10 cellular contexts compared by ENCODE assay signal in the genomic region with DNA sequence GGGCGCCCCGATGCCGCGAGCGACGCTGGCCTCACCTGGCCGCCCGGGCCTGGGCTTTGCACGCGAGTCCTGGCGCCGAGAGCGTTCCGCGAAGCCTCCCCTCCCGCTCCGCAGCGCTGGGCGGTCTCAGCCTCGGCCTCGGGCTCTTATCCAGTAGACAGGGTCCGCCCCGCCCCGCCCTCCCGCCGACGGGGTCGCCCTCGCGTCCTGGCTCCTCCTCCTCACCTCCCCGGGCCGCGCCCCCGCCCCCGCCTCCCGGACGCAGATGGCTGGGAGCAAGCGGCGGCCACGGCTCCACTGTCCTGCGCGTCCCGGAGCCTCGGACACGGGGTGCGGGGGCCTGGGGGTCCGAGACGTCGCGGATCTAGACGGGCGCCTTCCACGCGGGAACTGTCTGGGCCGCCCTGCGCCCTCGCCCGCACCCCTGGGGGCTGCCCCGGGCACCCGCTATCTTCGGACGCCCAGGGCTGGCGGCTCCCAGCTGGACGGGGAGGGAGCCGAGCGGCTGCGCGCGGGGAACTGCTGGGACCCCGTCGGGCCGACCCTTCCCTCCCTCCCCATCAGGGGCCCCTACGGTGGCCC. TPM values are rescaled to one million over a fixed set of nuclear protein-coding genes. Genes with fewer than 3 reads are reported as not detected.
A peak's percentile ranks its signal among the peaks of the same experiment; 100 is the strongest.
DNase-seq lines count a peak whose midpoint lies in the region; ATAC-seq and TF ChIP-seq lines count a peak whose summit lies in the region.
"Had no signal": no experiment of that assay in that cellular context is flagged by ENCODE, and none has a peak within 500 bp of the region (broad histone marks: within the 10 kb centered on the region; RNA-seq: fewer than 3 reads in every experiment).

A gene (minus strand): TSS at position 128 of the 582 bp plus-strand sequence. CDS start 2,243 bp downstream, outside the sequence.

- no TSS peak for BruUV-seq in A673 (replicated peaks; lab: Mats Ljungman, UMichigan)

- no peak within 1 kb of the TSS for H3K4me3 ChIP-seq in A673 (ENCODE audit: low read depth, low read length, poor library complexity, severe bottlenecking)

- POLR2A ChIA-PET in A673 (lab: Charles Lee; ENCODE audit: low non-redundant PET): no interaction called here

- peaks cover 2 to 6% of the 10 kb centered on the region in 2 donors for H3K9me3 Mint-ChIP-seq in effector memory CD8-positive, alpha-beta T cell
- H3K9me3 Mint-ChIP-seq in nephron progenitor cell: peaks cover 16% of the 10 kb centered on the region
- H3K9me3 Mint-ChIP-seq in activated T-helper 1 cell treated with anti-CD3 and anti-CD28 coated beads, Interleukin-12 subunit alpha, Interleukin-12 subunit beta, Interleukin-2, Interleukin-4 antibody, amounts not matched to agents 30 ng/mL and 10 ng/mL and 1 ng/mL, durations not matched to agents 14 hours and 24 hours and 36 hours: no peaks in the 10 kb centered on the region
- H3K9me3 Mint-ChIP-seq: T-helper 1 cell treated with Interleukin-12 subunit alpha and Interleukin-12 subunit beta and Interleukin-4 antibody, amounts not matched to agents 30 μg/mL and 1 μg/mL, for 36 hours had no signal

- H3K4me1 Mint-ChIP-seq in effector memory CD8-positive, alpha-beta T cell (ENCODE audit: low read depth in 2 of 2): peaks cover 29 to 34% of the 10 kb centered on the region in 2 donors
- peaks cover 6% of the 10 kb centered on the region for H3K4me1 Mint-ChIP-seq in nephron progenitor cell
- no peaks in the 10 kb centered on the region for H3K4me1 Mint-ChIP-seq in activated T-helper 1 cell treated with anti-CD3 and anti-CD28 coated beads, Interleukin-12 subunit alpha, Interleukin-12 subunit beta, Interleukin-2, Interleukin-4 antibody, amounts not matched to agents 30 ng/mL and 10 ng/mL and 1 ng/mL, durations not matched to agents 14 hours and 24 hours and 36 hours (ENCODE audit: low read depth)

- H3K4me1 ChIP-seq in A673 (ENCODE audit: insufficient read depth, low read length, poor library complexity, severe bottlenecking): no peaks in the 10 kb centered on the region

- intact Hi-C loops in A673 (cut with micrococcal nuclease; ENCODE audit: unreplicated experiment): no loop called here
- intact Hi-C loops in activated T-helper 1 cell treated with anti-CD3 and anti-CD28 coated beads, Interleukin-12 subunit alpha, Interleukin-12 subunit beta, Interleukin-2, Interleukin-4 antibody, amounts not matched to agents 30 ng/mL and 10 ng/mL and 1 ng/mL, durations not matched to agents 14 hours and 24 hours and 36 hours (cut with micrococcal nuclease): no loop called here

- DNase-seq in A673 (ENCODE audit: low spot score) (peak; percentile 14), NCI-H510A treated with DMSO at 0.1 percent for 48 hours (lab: John Stamatoyannopoulos, UW) (peak; percentile 59), nephron progenitor cell (peak; percentile 92), HT-29 (ENCODE audit: low spot score) (no peak)
- DNase-seq in effector memory CD8-positive, alpha-beta T cell: no peak
- DNase-seq in activated T-helper 1 cell treated with anti-CD3 and anti-CD28 coated beads, Interleukin-12 subunit alpha, Interleukin-12 subunit beta, Interleukin-2, Interleukin-4 antibody, amounts not matched to agents 30 ng/mL and 10 ng/mL and 1 ng/mL, durations not matched to agents 14 hours and 24 hours and 36 hours (ENCODE audit: low spot score): no peak

- H3K36me3 ChIP-seq in A673 (ENCODE audit: insufficient read depth, low read length, poor library complexity, severe bottlenecking): no peaks in the 10 kb centered on the region

- H3K9me3 ChIP-seq in A673 (ENCODE audit: low read depth, low read length, poor library complexity, severe bottlenecking): no peaks in the 10 kb centered on the region

- H3K36me3 Mint-ChIP-seq in effector memory CD8-positive, alpha-beta T cell (ENCODE audit: insufficient read depth): no peaks in the 10 kb centered on the region
- no peaks in the 10 kb centered on the region for H3K36me3 Mint-ChIP-seq in nephron progenitor cell (ENCODE audit: low read depth)
- no peaks in the 10 kb centered on the region for H3K36me3 Mint-ChIP-seq in activated T-helper 1 cell treated with anti-CD3 and anti-CD28 coated beads, Interleukin-12 subunit alpha, Interleukin-12 subunit beta, Interleukin-2, Interleukin-4 antibody, amounts not matched to agents 30 ng/mL and 10 ng/mL and 1 ng/mL, durations not matched to agents 14 hours and 24 hours and 36 hours (ENCODE audit: low read depth)

- H3K27ac Mint-ChIP-seq in effector memory CD8-positive, alpha-beta T cell: no peak within 1 kb of the TSS
- no peak within 1 kb of the TSS for H3K27ac Mint-ChIP-seq in nephron progenitor cell
- no peak within 1 kb of the TSS for H3K27ac Mint-ChIP-seq in activated T-helper 1 cell treated with anti-CD3 and anti-CD28 coated beads, Interleukin-12 subunit alpha, Interleukin-12 subunit beta, Interleukin-2, Interleukin-4 antibody, amounts not matched to agents 30 ng/mL and 10 ng/mL and 1 ng/mL, durations not matched to agents 14 hours and 24 hours and 36 hours
- H3K27ac Mint-ChIP-seq: T-helper 1 cell treated with Interleukin-12 subunit alpha and Interleukin-12 subunit beta and Interleukin-4 antibody, amounts not matched to agents 30 μg/mL and 1 μg/mL, for 36 hours had no signal

- CTCF ChIA-PET in A673 (lab: Charles Lee): no interaction called here

- peaks cover 40 to 76% of the 10 kb centered on the region in 2 donors for H3K27me3 Mint-ChIP-seq in effector memory CD8-positive, alpha-beta T cell
- H3K27me3 Mint-ChIP-seq in nephron progenitor cell (ENCODE audit: low read depth, poor library complexity): peaks cover 98% of the 10 kb centered on the region
- H3K27me3 Mint-ChIP-seq in activated T-helper 1 cell treated with anti-CD3 and anti-CD28 coated beads, Interleukin-12 subunit alpha, Interleukin-12 subunit beta, Interleukin-2, Interleukin-4 antibody, amounts not matched to agents 30 ng/mL and 10 ng/mL and 1 ng/mL, durations not matched to agents 14 hours and 24 hours and 36 hours (ENCODE audit: insufficient read depth): peaks cover 38% of the 10 kb centered on the region

- H3K27ac ChIP-seq in A673 (ENCODE audit: low read depth, low read length, poor library complexity, severe bottlenecking): no peak within 1 kb of the TSS

- peaks cover 80% of the 10 kb centered on the region for H3K27me3 ChIP-seq in A673 (replicated peaks; ENCODE audit: insufficient read depth, low read depth, low read length, poor library complexity)

- TF ChIP-seq CTCF in A673 (conservative IDR thresholded peaks at IDR 0.05; ENCODE audit: low read depth, low read length) (no peak), nephron progenitor cell (IDR thresholded peaks at IDR 0.05) (no peak)

- peak; percentile 12 for ATAC-seq in effector memory CD8-positive, alpha-beta T cell (replicated peaks)
- ATAC-seq in HG03095 (IDR thresholded peaks at IDR 0.05; ENCODE audit: unreplicated experiment) (no peak), HG03175 (IDR thresholded peaks at IDR 0.05; ENCODE audit: unreplicated experiment) (no peak)

- peak within 1 kb of the TSS; percentile 19 to 66 for H3K4me3 Mint-ChIP-seq in effector memory CD8-positive, alpha-beta T cell
- peak within 1 kb of the TSS; percentile 71 for H3K4me3 Mint-ChIP-seq in nephron progenitor cell
- no peak within 1 kb of the TSS for H3K4me3 Mint-ChIP-seq in activated T-helper 1 cell treated with anti-CD3 and anti-CD28 coated beads, Interleukin-12 subunit alpha, Interleukin-12 subunit beta, Interleukin-2, Interleukin-4 antibody, amounts not matched to agents 30 ng/mL and 10 ng/mL and 1 ng/mL, durations not matched to agents 14 hours and 24 hours and 36 hours
- H3K4me3 Mint-ChIP-seq: T-helper 1 cell treated with Interleukin-12 subunit alpha and Interleukin-12 subunit beta and Interleukin-4 antibody, amounts not matched to agents 30 μg/mL and 1 μg/mL, for 36 hours had no signal

RNA-seq across cellular contexts. Expression of the gene that starts here (rescaled TPM):
- not detected in 2 replicates for total RNA-seq in A673 (2021)
- not detected in 2 replicates for total RNA-seq in HT-29 (2014; rRNA removed; shearing (Covaris generic))
- total RNA-seq in activated T-helper 1 cell treated with anti-CD3 and anti-CD28 coated beads, Interleukin-12 subunit alpha, Interleukin-12 subunit beta, Interleukin-2, Interleukin-4 antibody, amounts not matched to agents 30 ng/mL and 10 ng/mL and 1 ng/mL, durations not matched to agents 14 hours and 24 hours and 36 hours: not detected in 2 replicates
- total RNA-seq: fibroblast of lung had no signal

Comparison
In these comparisons a context has a peak if more than half of its experiments do, and no peak if none do; other contexts are left out.
1. Peak in DNase-seq in A673; RNA of the gene not detected or under 1 TPM.
2. DNase-seq: peak in NCI-H510A treated with DMSO at 0.1 percent for 48 hours (single experiment) and nephron progenitor cell (single experiment); none in effector memory CD8-positive, alpha-beta T cell (0 of 3), HT-29 (single experiment) and activated T-helper 1 cell treated with anti-CD3 and anti-CD28 coated beads, Interleukin-12 subunit alpha, Interleukin-12 subunit beta, Interleukin-2, Interleukin-4 antibody, amounts not matched to agents 30 ng/mL and 10 ng/mL and 1 ng/mL, durations not matched to agents 14 hours and 24 hours and 36 hours (single experiment).